11 cellular contexts compared by ENCODE assay signal in the genomic region with DNA sequence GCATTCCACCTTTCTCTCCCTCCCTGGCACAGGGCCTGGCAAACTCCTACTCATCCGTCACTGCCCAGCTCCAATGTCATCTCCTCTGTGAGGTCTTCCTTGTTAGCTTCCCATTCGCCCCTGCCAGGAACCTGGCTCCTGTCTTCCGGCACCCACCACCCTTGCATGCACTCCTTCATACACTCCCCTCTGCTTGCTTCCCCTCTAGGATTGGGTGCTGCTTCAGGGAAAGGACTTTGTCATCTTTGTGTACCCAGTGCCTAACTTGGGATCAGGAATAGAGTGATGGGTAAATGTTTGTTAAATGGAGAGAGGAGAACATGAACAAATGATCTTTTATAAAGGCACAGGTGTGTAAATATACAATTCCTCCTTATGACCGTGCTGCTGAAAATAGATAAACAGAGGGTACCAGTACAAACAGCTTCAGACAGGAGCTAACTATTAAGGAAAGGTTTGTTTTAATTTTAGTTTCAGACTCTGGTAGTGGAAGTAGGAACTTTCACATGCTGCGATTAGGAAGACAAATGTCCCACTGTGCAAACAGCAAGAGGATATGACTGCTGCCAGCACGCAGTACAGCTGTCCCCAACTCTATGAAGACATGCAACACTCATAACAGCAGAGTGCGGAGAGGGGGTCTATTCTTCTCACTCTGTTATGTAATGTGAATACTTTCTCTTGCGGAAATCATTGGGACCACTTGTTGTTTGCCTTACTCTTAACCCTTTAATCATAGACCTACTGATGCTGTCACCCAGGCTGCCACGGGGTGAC.
DNase-seq lines count a peak whose midpoint lies in the region; ATAC-seq and TF ChIP-seq lines count a peak whose summit lies in the region.
"Had no signal": no experiment of that assay in that cellular context is flagged by ENCODE, and none has a peak within 500 bp of the region (broad histone marks: within the 10 kb centered on the region; RNA-seq: fewer than 3 reads in every experiment).

No MANE protein-coding gene starts in this region.

- no peaks in the 10 kb centered on the region for H3K27me3 ChIP-seq in BLaER1
- no peaks in the 10 kb centered on the region for H3K27me3 ChIP-seq in naive thymus-derived CD4-positive, alpha-beta T cell (ENCODE audit: control insufficient read depth in 2 of 2, insufficient read depth in 2 of 2, low read length in 2 of 2)

- CTCF ChIA-PET in HEK293 (lab: Yijun Ruan, JAX), result interaction anchor here (0.6 to 1.3 kb wide), 3 partner anchors 41 to 180 kb away, joined by 3 read pairs; no protein-coding TSS in a partner anchor
- CTCF ChIA-PET in T-cell (lab: Charles Lee), result interaction anchor here (0.6 to 0.8 kb wide), 5 partner anchors 18 to 949 kb away, joined by 3 to 16 read pairs (median 3); no protein-coding TSS in a partner anchor
- CTCF ChIA-PET in naive thymus-derived CD4-positive, alpha-beta T cell (lab: Charles Lee), result interaction anchor here (0.6 kb wide), 2 partner anchors 7 to 389 kb away, joined by 3 to 4 read pairs; no protein-coding TSS in a partner anchor

- H3K9ac ChIP-seq in BLaER1, result peak overlapping the region; percentile 62

- intact Hi-C loops in naive thymus-derived CD4-positive, alpha-beta T cell (cut with micrococcal nuclease), result loop anchor here (1.0 to 10.0 kb wide), 4 partner anchors 52 to 415 kb away; partner anchors contain the start of gene CHN2 (in 2 of the 2)

- H3K9me3 ChIP-seq in BLaER1 (no peaks in the 10 kb centered on the region), HEK293 (ENCODE audit: control insufficient read depth, insufficient read depth, low read depth, low read length) (no peaks in the 10 kb centered on the region)
- no peaks in the 10 kb centered on the region for H3K9me3 ChIP-seq in naive thymus-derived CD4-positive, alpha-beta T cell (ENCODE audit: control insufficient read depth in 2 of 3, low read length in 3 of 3)

- peak overlapping the region; percentile 92 for H3K4me2 ChIP-seq in BLaER1
- H3K4me2 ChIP-seq: GM23338 had no signal

- no peaks in the 10 kb centered on the region for H3K9me3 Mint-ChIP-seq in T-cell
- H3K9me3 Mint-ChIP-seq in naive thymus-derived CD4-positive, alpha-beta T cell, result no peaks in the 10 kb centered on the region
- H3K9me3 Mint-ChIP-seq: activated naive CD4-positive, alpha-beta T cell treated with anti-CD3 and anti-CD28 coated beads for 36 hours; GM23338 had no signal

- H3K36me3 ChIP-seq in BLaER1, result no peaks in the 10 kb centered on the region
- no peaks in the 10 kb centered on the region for H3K36me3 ChIP-seq in HEK293 (ENCODE audit: control insufficient read depth in 2 of 2, insufficient read depth in 1 of 2, low read length in 2 of 2)
- H3K36me3 ChIP-seq in naive thymus-derived CD4-positive, alpha-beta T cell (ENCODE audit: control insufficient read depth in 2 of 3, insufficient read depth in 3 of 3, low read length in 3 of 3), result no peaks in the 10 kb centered on the region

- H3K27ac ChIP-seq in BLaER1 (peak overlapping the region; percentile 83), HEK293 (ENCODE audit: extremely low read depth, low read depth, low read length) (no peak overlapping the region)
- no peak overlapping the region for H3K27ac ChIP-seq in naive thymus-derived CD4-positive, alpha-beta T cell (ENCODE audit: low read depth, low read length)

- TF ChIP-seq CTCF in HEK293 (tag by site-specific recombination; IDR thresholded peaks at IDR 0.05), result no peak

- H3K4me1 ChIP-seq in BLaER1 (peaks cover 100% of the 10 kb centered on the region), HEK293 (ENCODE audit: control insufficient read depth, insufficient read depth, low read length) (peaks cover 9% of the 10 kb centered on the region; the same call in 1 of the 2 replicates)
- peaks cover 15 to 24% of the 10 kb centered on the region in 2 donors for H3K4me1 ChIP-seq in naive thymus-derived CD4-positive, alpha-beta T cell (ENCODE audit: control insufficient read depth in 2 of 2, insufficient read depth in 2 of 2, low read length in 2 of 2)

- no peaks in the 10 kb centered on the region for H4K20me1 ChIP-seq in BLaER1

- POLR2A ChIA-PET in HEK293 (lab: Yijun Ruan, JAX) (interaction anchor here (0.6 kb wide), 1 partner anchor 651 kb away, joined by 4 read pairs; no protein-coding TSS in a partner anchor), T-cell (lab: Charles Lee) (no interaction called here)
- POLR2A ChIA-PET in naive thymus-derived CD4-positive, alpha-beta T cell (lab: Charles Lee), result no interaction called here

- ATAC-seq in T-cell (replicated peaks in 1 of 4), result peak; percentile 52 to 73 (median 59)
- peak; percentile 51 for ATAC-seq in naive thymus-derived CD4-positive, alpha-beta T cell
- no peak for ATAC-seq in GM21528 (IDR thresholded peaks at IDR 0.05; ENCODE audit: low FRiP score, unreplicated experiment)
- ATAC-seq: GM23338 had no signal

- H3K4me3 Mint-ChIP-seq in T-cell, result peak overlapping the region; percentile 37 to 56 (median 42)
- H3K4me3 Mint-ChIP-seq in naive thymus-derived CD4-positive, alpha-beta T cell, result peak overlapping the region; percentile 5 to 73 (median 50)
- H3K4me3 Mint-ChIP-seq: activated naive CD4-positive, alpha-beta T cell treated with anti-CD3 and anti-CD28 coated beads for 36 hours; GM23338 had no signal

- H3K36me3 Mint-ChIP-seq in T-cell, result no peaks in the 10 kb centered on the region
- H3K36me3 Mint-ChIP-seq in naive thymus-derived CD4-positive, alpha-beta T cell, result no peaks in the 10 kb centered on the region

- DNase-seq in T-cell (peak in 9 of 34 experiments; percentile 1 to 21 (median 9)), NCI-H226 (no peak)
- peak in 2 of 9 donors; percentile 6 to 7 for DNase-seq in naive thymus-derived CD4-positive, alpha-beta T cell
- DNase-seq in central memory CD4-positive, alpha-beta T cell, result no peak
- DNase-seq in activated CD4-positive, alpha-beta T cell treated with anti-CD3 and anti-CD28 coated beads, Interleukin-2, amount 50 U/mL, for 48 hours, result no peak
- DNase-seq: left cardiac atrium had no signal

- H3K4me1 Mint-ChIP-seq in T-cell, result peaks cover 29 to 40% (median 35%) of the 10 kb centered on the region in 3 donors
- H3K4me1 Mint-ChIP-seq in naive thymus-derived CD4-positive, alpha-beta T cell, result peaks cover 12 to 28% (median 22%) of the 10 kb centered on the region in 7 donors

- H3K27me3 Mint-ChIP-seq in T-cell, result no peaks in the 10 kb centered on the region
- H3K27me3 Mint-ChIP-seq in naive thymus-derived CD4-positive, alpha-beta T cell, result peaks cover 0 to 7% (median 0%) of the 10 kb centered on the region in 5 donors

- H3K27ac Mint-ChIP-seq in T-cell, result peak overlapping the region; percentile 43 to 75
- H3K27ac Mint-ChIP-seq in naive thymus-derived CD4-positive, alpha-beta T cell, result peak overlapping the region in 8 of 9 donors; percentile 1 to 83 (median 68)
- H3K27ac Mint-ChIP-seq: activated naive CD4-positive, alpha-beta T cell treated with anti-CD3 and anti-CD28 coated beads for 36 hours; GM23338 had no signal

- H3K4me3 ChIP-seq in BLaER1 (peak overlapping the region; percentile 48), HEK293 (ENCODE audit: low read depth, low read length) (no peak overlapping the region)
- no peak overlapping the region for H3K4me3 ChIP-seq in naive thymus-derived CD4-positive, alpha-beta T cell (ENCODE audit: low read length)
- H3K4me3 ChIP-seq: GM23338 had no signal

TF ChIP-seq in HEK293, 187 proteins besides CTCF, POLR2A, EP300 and RAD21:
- no peak for TF ChIP-seq ZBTB17 (tag by site-specific recombination; IDR thresholded peaks at IDR 0.05)
- 0 out of 2 replicates have a peak, but pooled peaks have one; percentile 11 for TF ChIP-seq SCRT2 (tag by site-specific recombination; IDR thresholded peaks at IDR 0.05)
- TF ChIP-seq ZNF558 (tag by site-specific recombination; IDR thresholded peaks at IDR 0.05), result no peak
- TF ChIP-seq ZFP3 (tag by site-specific recombination; IDR thresholded peaks at IDR 0.05; ENCODE audit: low read depth), result peak; percentile 72
- TF ChIP-seq ZNF623 (tag by site-specific recombination; IDR thresholded peaks at IDR 0.05), result no peak
TF ChIP-seq in HEK293: peak in this region for 2.
